Comparison of ENCODE assay signal across 24 cellular contexts in the genomic region with DNA sequence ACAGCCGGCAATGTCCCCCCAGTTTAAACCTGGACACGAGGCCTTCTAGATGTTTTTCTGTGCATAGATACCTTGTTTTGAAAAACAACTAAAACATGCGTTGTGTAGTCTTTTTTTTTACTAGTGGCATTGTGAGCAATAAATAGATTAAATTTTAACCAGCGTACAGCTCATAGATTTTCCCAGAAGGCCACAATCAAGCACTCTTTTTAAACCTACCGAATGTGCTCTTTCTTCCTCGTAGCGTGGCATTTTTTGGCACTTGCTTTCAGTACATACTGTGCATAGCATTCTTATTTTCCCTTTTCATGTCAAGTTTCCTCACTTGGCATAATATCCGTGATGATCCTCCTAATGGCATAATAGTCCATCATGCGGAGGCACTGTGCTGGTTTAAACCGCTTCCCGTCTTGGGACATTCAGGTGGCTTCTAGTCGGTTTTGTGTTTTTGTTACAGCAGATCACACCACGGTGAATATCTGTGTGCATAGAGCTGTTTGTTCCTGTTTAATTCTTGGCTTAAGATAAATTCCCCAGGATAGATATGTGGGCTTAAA.
A peak's percentile ranks its signal among the peaks of the same experiment; 100 is the strongest.
DNase-seq lines count a peak whose midpoint lies in the region; TF ChIP-seq lines count a peak whose summit lies in the region.
"Had no signal": no experiment of that assay in that cellular context is flagged by ENCODE, and none has a peak within 500 bp of the region (broad histone marks: within the 10 kb centered on the region; RNA-seq: fewer than 3 reads in every experiment).

No MANE protein-coding gene starts in this region.

- H3K36me3 ChIP-seq in BLaER1, result no peaks in the 10 kb centered on the region
- no peaks in the 10 kb centered on the region for H3K36me3 ChIP-seq in CD4-positive, alpha-beta memory T cell (ENCODE audit: insufficient read depth, low read length)
- peaks cover 3% of the 10 kb centered on the region for H3K36me3 ChIP-seq in rectal smooth muscle tissue (ENCODE audit: control insufficient read depth, insufficient read depth, low read length)
- peaks cover 78% of the 10 kb centered on the region for H3K36me3 ChIP-seq in WERI-Rb-1
- H3K36me3 ChIP-seq: left ventricle myocardium inferior had no signal

- DNase-seq in CD4-positive, alpha-beta memory T cell, result no peak
- DNase-seq in glutamatergic neuron, result no peak
- DNase-seq in WERI-Rb-1, result no peak
- DNase-seq in NCI-H524 treated with DMSO at 0.1 percent for 48 hours (lab: John Stamatoyannopoulos, UW), result no peak
- DNase-seq in T-helper 2 cell treated with Interferon-gamma antibody and Interleukin-4, amounts not matched to agents 5 μg/mL and 100 μg/mL, for 36 hours (ENCODE audit: low spot score), result no peak
- DNase-seq: activated CD4-positive, CD25-positive, alpha-beta regulatory T cell; activated CD8-positive, alpha-beta T cell treated with anti-CD3 and anti-CD28 coated beads, Interleukin-2, amount 10 ng/mL, durations not matched to agents 7 days and 5 days; activated gamma-delta T cell; activated T-cell treated with anti-CD3 and anti-CD28 coated beads for 4 hours; amniotic stem cell; DMS53; effector memory CD8-positive, alpha-beta T cell; foreskin keratinocyte; hippocampal formation; IMR-90; left ventricle myocardium inferior; NCI-H1105 treated with DMSO at 0.1 percent for 48 hours; NCI-H2029 treated with DMSO at 0.1 percent for 48 hours; NCI-H2227 treated with DMSO at 0.1 percent for 48 hours; NCI-H774; T1000 had no signal

- peaks cover 9 to 38% (median 28%) of the 10 kb centered on the region in 4 donors for H3K4me1 Mint-ChIP-seq in CD4-positive, alpha-beta memory T cell
- peaks cover 33% of the 10 kb centered on the region for H3K4me1 Mint-ChIP-seq in glutamatergic neuron (ENCODE audit: low read depth, unreplicated experiment)
- peaks cover 13% of the 10 kb centered on the region for H3K4me1 Mint-ChIP-seq in T-helper 2 cell treated with Interferon-gamma antibody and Interleukin-4, amounts not matched to agents 5 μg/mL and 100 μg/mL, for 36 hours (ENCODE audit: low read depth)

- H3K9me3 ChIP-seq in BLaER1, result no peaks in the 10 kb centered on the region
- H3K9me3 ChIP-seq in CD4-positive, alpha-beta memory T cell (ENCODE audit: control insufficient read depth in 1 of 2, low read length in 2 of 2), result no peaks in the 10 kb centered on the region
- no peaks in the 10 kb centered on the region for H3K9me3 ChIP-seq in WERI-Rb-1 (ENCODE audit: severe bottlenecking)
- H3K9me3 ChIP-seq: left ventricle myocardium inferior had no signal

- CTCF ChIA-PET in CD4-positive, alpha-beta memory T cell (lab: Charles Lee; ENCODE audit: partially characterized antibody), result interaction anchor here (2.7 kb wide), 1 partner anchor 11 kb away, joined by 10 read pairs; no protein-coding TSS in a partner anchor

- H3K27ac ChIP-seq in BLaER1 (no peak overlapping the region), rectal smooth muscle tissue (ENCODE audit: low read depth, low read length) (peak overlapping the region; percentile 86), WERI-Rb-1 (no peak overlapping the region)
- H3K27ac ChIP-seq in CD4-positive, alpha-beta memory T cell (ENCODE audit: low read depth, low read length), result no peak overlapping the region
- H3K27ac ChIP-seq: foreskin keratinocyte, left ventricle myocardium inferior had no signal

- no peaks in the 10 kb centered on the region for H3K27me3 Mint-ChIP-seq in CD4-positive, alpha-beta memory T cell
- peaks cover 4% of the 10 kb centered on the region for H3K27me3 Mint-ChIP-seq in glutamatergic neuron (ENCODE audit: unreplicated experiment)
- no peaks in the 10 kb centered on the region for H3K27me3 Mint-ChIP-seq in T-helper 2 cell treated with Interferon-gamma antibody and Interleukin-4, amounts not matched to agents 5 μg/mL and 100 μg/mL, for 36 hours (ENCODE audit: low read depth)

- intact Hi-C loops in CD4-positive, alpha-beta memory T cell (cut with micrococcal nuclease), result loop anchor here (5.0 kb wide), 1 partner anchor 66 kb away; no protein-coding TSS in a partner anchor

- H3K27me3 ChIP-seq in BLaER1 (no peaks in the 10 kb centered on the region), rectal smooth muscle tissue (ENCODE audit: control insufficient read depth, insufficient read depth, low read length) (no peaks in the 10 kb centered on the region), WERI-Rb-1 (ENCODE audit: insufficient read depth, low read depth, severe bottlenecking) (no peaks in the 10 kb centered on the region)
- no peaks in the 10 kb centered on the region for H3K27me3 ChIP-seq in CD4-positive, alpha-beta memory T cell (ENCODE audit: insufficient read depth, low read length)
- H3K27me3 ChIP-seq: foreskin keratinocyte had no signal

- POLR2A ChIA-PET in CD4-positive, alpha-beta memory T cell (lab: Charles Lee; ENCODE audit: partially characterized antibody), result interaction anchor here (2.6 to 3.6 kb wide), 2 partner anchors 13 to 65 kb away, joined by 20 to 64 read pairs; no protein-coding TSS in a partner anchor

- H3K36me3 Mint-ChIP-seq in CD4-positive, alpha-beta memory T cell, result peaks cover 0 to 6% of the 10 kb centered on the region in 2 donors
- no peaks in the 10 kb centered on the region for H3K36me3 Mint-ChIP-seq in glutamatergic neuron (ENCODE audit: unreplicated experiment)
- H3K36me3 Mint-ChIP-seq in T-helper 2 cell treated with Interferon-gamma antibody and Interleukin-4, amounts not matched to agents 5 μg/mL and 100 μg/mL, for 36 hours (ENCODE audit: low read depth), result no peaks in the 10 kb centered on the region

- no peak overlapping the region for H3K4me3 ChIP-seq in BLaER1
- H3K4me3 ChIP-seq in CD4-positive, alpha-beta memory T cell (ENCODE audit: low read length in 2 of 2), result no peak overlapping the region
- H3K4me3 ChIP-seq in rectal smooth muscle tissue (ENCODE audit: low read length), result no peak overlapping the region
- H3K4me3 ChIP-seq in WERI-Rb-1 (ENCODE audit: low read depth, low read length), result no peak overlapping the region
- H3K4me3 ChIP-seq: left ventricle myocardium inferior had no signal

- H3K9ac ChIP-seq in BLaER1 (no peak overlapping the region), rectal smooth muscle tissue (ENCODE audit: low read length) (no peak overlapping the region)

- no peaks in the 10 kb centered on the region for H4K20me1 ChIP-seq in BLaER1

- H3K4me1 ChIP-seq in BLaER1 (peaks cover 63% of the 10 kb centered on the region), rectal smooth muscle tissue (ENCODE audit: control insufficient read depth, insufficient read depth, low read length) (peaks cover 40% of the 10 kb centered on the region)
- H3K4me1 ChIP-seq in CD4-positive, alpha-beta memory T cell (ENCODE audit: insufficient read depth, low read length), result peaks cover 29% of the 10 kb centered on the region
- H3K4me1 ChIP-seq: foreskin keratinocyte had no signal

- peaks cover 0 to 5% (median 0%) of the 10 kb centered on the region in 8 donors for H3K9me3 Mint-ChIP-seq in CD4-positive, alpha-beta memory T cell
- peaks cover 4% of the 10 kb centered on the region for H3K9me3 Mint-ChIP-seq in glutamatergic neuron (ENCODE audit: unreplicated experiment)
- no peaks in the 10 kb centered on the region for H3K9me3 Mint-ChIP-seq in T-helper 2 cell treated with Interferon-gamma antibody and Interleukin-4, amounts not matched to agents 5 μg/mL and 100 μg/mL, for 36 hours
- H3K9me3 Mint-ChIP-seq: effector memory CD8-positive, alpha-beta T cell; neural crest cell had no signal

- no peak for TF ChIP-seq CTCF in glutamatergic neuron (IDR thresholded peaks at IDR 0.05; ENCODE audit: partially characterized antibody, unreplicated experiment)
- no peak for TF ChIP-seq CTCF in WERI-Rb-1 (IDR thresholded peaks at IDR 0.05; ENCODE audit: low read depth, low read length)

- H3K4me3 Mint-ChIP-seq in CD4-positive, alpha-beta memory T cell, result peak overlapping the region in 2 of 8 donors; percentile 10 to 46
- no peak overlapping the region for H3K4me3 Mint-ChIP-seq in glutamatergic neuron (ENCODE audit: unreplicated experiment)
- no peak overlapping the region for H3K4me3 Mint-ChIP-seq in T-helper 2 cell treated with Interferon-gamma antibody and Interleukin-4, amounts not matched to agents 5 μg/mL and 100 μg/mL, for 36 hours
- H3K4me3 Mint-ChIP-seq: activated CD8-positive, alpha-beta T cell treated with anti-CD3 and anti-CD28 coated beads, Interleukin-2, amount 10 ng/mL, durations not matched to agents 7 days and 5 days; neural crest cell had no signal

- peak overlapping the region in 5 of 7 donors; percentile 47 to 86 (median 60) for H3K27ac Mint-ChIP-seq in CD4-positive, alpha-beta memory T cell
- peak overlapping the region; percentile 24 for H3K27ac Mint-ChIP-seq in glutamatergic neuron (ENCODE audit: unreplicated experiment)
- H3K27ac Mint-ChIP-seq in T-helper 2 cell treated with Interferon-gamma antibody and Interleukin-4, amounts not matched to agents 5 μg/mL and 100 μg/mL, for 36 hours, result no peak overlapping the region
- H3K27ac Mint-ChIP-seq: activated CD8-positive, alpha-beta T cell treated with anti-CD3 and anti-CD28 coated beads, Interleukin-2, amount 10 ng/mL, durations not matched to agents 7 days and 5 days; effector memory CD8-positive, alpha-beta T cell had no signal

- peak overlapping the region; percentile 91 for H3K4me2 ChIP-seq in BLaER1
